In genomic region chr7:18845700-18846099, GRCh38 we compare ENCODE assay signal across 24 cellular contexts.
"Had no signal": no experiment of that assay in that cellular context is flagged by ENCODE, and none has a peak within 500 bp of the region (broad histone marks: within the 10 kb centered on the region; RNA-seq: fewer than 3 reads in every experiment).

No MANE protein-coding gene starts in this region.

- H3K27me3 ChIP-seq: gastrocnemius medialis, testis, transverse colon, uterus had no signal

- DNase-seq: activated B cell treated with CpG ODN at 0.5 μM for 24 hours; activated CD4-positive, alpha-beta T cell treated with anti-CD3 and anti-CD28 coated beads, Interleukin-2, amount 50 U/mL, for 1 hour; activated CD8-positive, alpha-beta T cell treated with anti-CD3 and anti-CD28 coated beads for 36 hours; activated naive CD8-positive, alpha-beta T cell treated with anti-CD3 and anti-CD28 coated beads, Interleukin-2, amount 50 U/mL, for 24 hours; activated T-cell treated with anti-CD3 and anti-CD28 coated beads, Interleukin-2, amount 50 U/mL, for 4 hours; amygdala; dermis blood vessel endothelial cell; effector CD8-positive, alpha-beta T cell; gastrocnemius medialis; hypothalamus; naive thymus-derived CD8-positive, alpha-beta T cell; posterior cingulate gyrus; right cardiac atrium; stimulated activated CD4-positive, alpha-beta T cell treated with anti-CD3 and anti-CD28 coated beads, Interleukin-15, amount 100 ng/mL, for 24 hours; stimulated activated CD4-positive, alpha-beta T cell treated with anti-CD3 and anti-CD28 coated beads, Interleukin-2, amount 100 ng/mL, for 24 hours; stimulated activated naive CD4-positive, alpha-beta T cell; T-cell; testis; transverse colon; uterus had no signal

- ATAC-seq: activated CD8-positive, alpha-beta T cell treated with anti-CD3 and anti-CD28 coated beads for 36 hours; activated naive CD8-positive, alpha-beta T cell treated with anti-CD3 and anti-CD28 coated beads, Interleukin-2, amount 50 U/mL, for 24 hours; activated T-cell treated with anti-CD3 and anti-CD28 coated beads, Interleukin-2, amount 50 U/mL, for 4 hours; gastrocnemius medialis; naive thymus-derived CD8-positive, alpha-beta T cell; right cardiac atrium; T-cell had no signal

- H3K36me3 Mint-ChIP-seq: activated naive CD4-positive, alpha-beta T cell treated with anti-CD3 and anti-CD28 coated beads, Interleukin-2, amount 50 U/mL, for 24 hours; naive thymus-derived CD8-positive, alpha-beta T cell; T-cell had no signal

- H3K9me3 ChIP-seq: gastrocnemius medialis, testis, transverse colon, uterus had no signal

- H3K4me3 Mint-ChIP-seq: activated B cell treated with CpG ODN at 0.5 μM for 24 hours; activated CD8-positive, alpha-beta T cell treated with anti-CD3 and anti-CD28 coated beads for 36 hours; activated naive CD4-positive, alpha-beta T cell treated with anti-CD3 and anti-CD28 coated beads, Interleukin-2, amount 50 U/mL, for 24 hours; activated naive CD8-positive, alpha-beta T cell treated with anti-CD3 and anti-CD28 coated beads, Interleukin-2, amount 50 U/mL, for 24 hours; activated T-cell treated with anti-CD3 and anti-CD28 coated beads, Interleukin-2, amount 50 U/mL, for 4 hours; naive thymus-derived CD8-positive, alpha-beta T cell; T-cell had no signal

- H3K4me1 ChIP-seq: gastrocnemius medialis, testis, transverse colon, uterus had no signal

- H3K4me3 ChIP-seq: gastrocnemius medialis, testis, transverse colon, uterus had no signal

- FAIRE-seq: colon, endometrium had no signal

- H3K9me3 Mint-ChIP-seq: activated B cell treated with CpG ODN at 0.5 μM for 24 hours; activated CD8-positive, alpha-beta T cell treated with anti-CD3 and anti-CD28 coated beads for 36 hours; activated naive CD8-positive, alpha-beta T cell treated with anti-CD3 and anti-CD28 coated beads, Interleukin-2, amount 50 U/mL, for 24 hours; naive thymus-derived CD8-positive, alpha-beta T cell had no signal

- H3K27ac Mint-ChIP-seq: activated B cell treated with CpG ODN at 0.5 μM for 24 hours; activated CD8-positive, alpha-beta T cell treated with anti-CD3 and anti-CD28 coated beads for 36 hours; activated naive CD4-positive, alpha-beta T cell treated with anti-CD3 and anti-CD28 coated beads, Interleukin-2, amount 50 U/mL, for 24 hours; activated naive CD8-positive, alpha-beta T cell treated with anti-CD3 and anti-CD28 coated beads, Interleukin-2, amount 50 U/mL, for 24 hours; activated T-helper 2 cell treated with anti-CD3 and anti-CD28 coated beads, Interferon-gamma antibody, Interleukin-2, Interleukin-4, amounts not matched to agents 10 μg/mL and 5 μg/mL and 100 μg/mL, durations not matched to agents 14 hours and 24 hours and 36 hours; naive thymus-derived CD8-positive, alpha-beta T cell; T-cell had no signal

- H3K4me1 Mint-ChIP-seq: activated naive CD4-positive, alpha-beta T cell treated with anti-CD3 and anti-CD28 coated beads, Interleukin-2, amount 50 U/mL, for 24 hours; activated naive CD8-positive, alpha-beta T cell treated with anti-CD3 and anti-CD28 coated beads, Interleukin-2, amount 50 U/mL, for 24 hours; naive thymus-derived CD8-positive, alpha-beta T cell; T-cell had no signal

- H3K27ac ChIP-seq: gastrocnemius medialis, testis, transverse colon, uterus had no signal

- H3K36me3 ChIP-seq: gastrocnemius medialis, transverse colon, uterus had no signal

- H3K27me3 Mint-ChIP-seq: activated B cell treated with CpG ODN at 0.5 μM for 24 hours; activated CD8-positive, alpha-beta T cell treated with anti-CD3 and anti-CD28 coated beads for 36 hours; activated naive CD4-positive, alpha-beta T cell treated with anti-CD3 and anti-CD28 coated beads, Interleukin-2, amount 50 U/mL, for 24 hours; activated naive CD8-positive, alpha-beta T cell treated with anti-CD3 and anti-CD28 coated beads, Interleukin-2, amount 50 U/mL, for 24 hours; naive thymus-derived CD8-positive, alpha-beta T cell; T-cell had no signal
